21 cellular contexts compared by ENCODE assay signal in the genomic region with DNA sequence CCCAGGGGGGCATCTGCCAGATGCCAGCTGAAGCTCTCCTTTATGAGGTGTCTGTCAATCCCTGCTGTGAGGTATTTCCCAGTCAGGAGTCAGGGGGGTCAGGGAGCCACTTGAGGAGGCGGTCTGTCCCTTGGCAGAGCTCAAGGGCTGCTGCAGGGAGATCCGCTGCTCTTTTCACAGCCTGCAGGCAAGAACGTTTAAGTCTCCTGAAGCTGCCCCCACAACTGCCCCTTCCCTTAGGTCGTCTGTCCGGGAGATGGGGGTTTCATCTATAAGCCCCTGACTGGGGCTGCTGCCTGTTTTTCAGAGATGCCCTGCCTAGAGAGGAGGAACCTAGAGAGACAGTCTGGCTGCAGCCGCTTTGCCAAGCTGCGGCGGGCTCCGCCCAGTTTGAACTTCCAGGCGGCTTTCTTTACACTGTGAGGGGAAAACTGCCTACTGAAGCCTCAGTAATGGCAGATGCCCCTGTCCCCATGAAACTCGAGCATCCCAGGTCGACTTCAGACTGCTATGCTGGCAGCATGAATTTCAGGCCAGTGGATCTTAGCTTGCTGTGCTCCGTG.
A peak's percentile ranks its signal among the peaks of the same experiment; 100 is the strongest.
DNase-seq lines count a peak whose midpoint lies in the region; ATAC-seq and TF ChIP-seq lines count a peak whose summit lies in the region.
"Had no signal": no experiment of that assay in that cellular context is flagged by ENCODE, and none has a peak within 500 bp of the region (broad histone marks: within the 10 kb centered on the region; RNA-seq: fewer than 3 reads in every experiment).

No MANE protein-coding gene starts in this region.

- no peaks in the 10 kb centered on the region for H3K9me3 ChIP-seq in endodermal cell (ENCODE audit: control insufficient read depth, low read length)

- 86 to 90% methylated on average over 9 to 13 of the region's 13 CpGs for WGBS in endodermal cell (ENCODE audit: insufficient coverage in 1 of 2, insufficient read length in 1 of 2), 2 experiments

- H3K4me1 ChIP-seq in endodermal cell (ENCODE audit: control insufficient read depth, insufficient read depth, low read length) = no peaks in the 10 kb centered on the region

- TF ChIP-seq CTCF in endodermal cell (conservative IDR thresholded peaks at IDR 0.05) (no peak), GM13977 (IDR thresholded peaks at IDR 0.05; ENCODE audit: extremely low read depth, insufficient read depth, missing control alignments) (no peak)

- in situ Hi-C loops in GM13977 (cut with MboI; ENCODE audit: low pct_unique_long_range_greater_than_20kb, low sequenced_read_pairs, unreplicated experiment) = no loop called here

- peaks cover 7% of the 10 kb centered on the region for H3K36me3 Mint-ChIP-seq in endodermal cell (ENCODE audit: low read depth)
- H3K36me3 Mint-ChIP-seq in activated T-helper 17 cell treated with anti-CD3 and anti-CD28 coated beads, Interleukin-2, amount 50 U/mL, for 72 hours (ENCODE audit: low read depth) = no peaks in the 10 kb centered on the region

- no peaks in the 10 kb centered on the region for H3K27me3 ChIP-seq in endodermal cell (ENCODE audit: control insufficient read depth, insufficient read depth, low read length, poor library complexity, severe bottlenecking)

- DNase-seq in NCI-H748 (lab: John Stamatoyannopoulos, UW; ENCODE audit: unreplicated experiment) (peak; percentile 21), NCI-H748 treated with DMSO at 0.1 percent for 48 hours (lab: John Stamatoyannopoulos, UW) (no peak), NCI-H524 (lab: John Stamatoyannopoulos, UW) (peak; percentile 79 to 95), endodermal cell (peak; percentile 70), H4 (ENCODE audit: low spot score) (no peak), GM13977 (ENCODE audit: low spot score) (no peak), NCI-H510A treated with DMSO at 0.1 percent for 48 hours (lab: John Stamatoyannopoulos, UW) (no peak)
- DNase-seq: 8988T; AML-193; CD8-positive, alpha-beta memory T cell; Kasumi-1; NCI-H1694; NCI-H774; NK-92 treated with Interleukin-12 subunit alpha and Interleukin-12 subunit beta, amount 100 ng/mL, for 24 hours; SHP77 treated with DMSO at 0.1 percent for 48 hours; SW 1271; T-helper 17 cell had no signal

- no peak for ATAC-seq in activated T-helper 17 cell treated with anti-CD3 and anti-CD28 coated beads, Interleukin-2, amount 50 U/mL, for 72 hours (replicated peaks)
- ATAC-seq: T-helper 17 cell had no signal

- peaks cover 4% of the 10 kb centered on the region for H3K4me1 Mint-ChIP-seq in endodermal cell
- H3K4me1 Mint-ChIP-seq in activated T-helper 17 cell treated with anti-CD3 and anti-CD28 coated beads, Interleukin-2, amount 50 U/mL, for 72 hours = no peaks in the 10 kb centered on the region
- H3K4me1 Mint-ChIP-seq: CD8-positive, alpha-beta memory T cell; T-helper 17 cell had no signal

- peaks cover 28% of the 10 kb centered on the region for H3K9me3 Mint-ChIP-seq in endodermal cell
- peaks cover 13% of the 10 kb centered on the region for H3K9me3 Mint-ChIP-seq in activated T-helper 17 cell treated with anti-CD3 and anti-CD28 coated beads, Interleukin-2, amount 50 U/mL, for 72 hours

- no peak overlapping the region for H3K27ac ChIP-seq in endodermal cell (ENCODE audit: low read depth, low read length)
- H3K27ac ChIP-seq: C4-2B, RWPE1, SK-N-MC had no signal

- no peaks in the 10 kb centered on the region for H3K36me3 ChIP-seq in endodermal cell (ENCODE audit: control insufficient read depth, insufficient read depth, low read length)

- no peaks in the 10 kb centered on the region for H3K27me3 Mint-ChIP-seq in endodermal cell (ENCODE audit: insufficient read depth)
- no peaks in the 10 kb centered on the region for H3K27me3 Mint-ChIP-seq in activated T-helper 17 cell treated with anti-CD3 and anti-CD28 coated beads, Interleukin-2, amount 50 U/mL, for 72 hours
- H3K27me3 Mint-ChIP-seq: CD8-positive, alpha-beta memory T cell; T-helper 17 cell had no signal

- H3K27ac Mint-ChIP-seq in endodermal cell = no peak overlapping the region
- H3K27ac Mint-ChIP-seq in activated T-helper 17 cell treated with anti-CD3 and anti-CD28 coated beads, Interleukin-2, amount 50 U/mL, for 72 hours = no peak overlapping the region
- H3K27ac Mint-ChIP-seq: T-helper 17 cell had no signal

- H3K9ac ChIP-seq in endodermal cell (ENCODE audit: extremely low read depth, low read length, poor library complexity, severe bottlenecking) = no peak overlapping the region

- H3K4me3 Mint-ChIP-seq in endodermal cell = no peak overlapping the region
- no peak overlapping the region for H3K4me3 Mint-ChIP-seq in activated T-helper 17 cell treated with anti-CD3 and anti-CD28 coated beads, Interleukin-2, amount 50 U/mL, for 72 hours
- H3K4me3 Mint-ChIP-seq: T-helper 17 cell had no signal

- no peak overlapping the region for H3K4me3 ChIP-seq in endodermal cell (ENCODE audit: low read length)
- H3K4me3 ChIP-seq: SK-N-MC had no signal

Comparison
In these comparisons a context has a peak if more than half of its experiments do, and no peak if none do; other contexts are left out.
1. DNase-seq: peak in NCI-H748 (single experiment), NCI-H524 (2 of 2) and endodermal cell (single experiment); none in NCI-H748 treated with DMSO at 0.1 percent for 48 hours (single experiment), H4 (single experiment), GM13977 (single experiment) and NCI-H510A treated with DMSO at 0.1 percent for 48 hours (single experiment).